Comparison of ENCODE assay signal across 8 cellular contexts in genomic region chr6:42746452-42747400, GRCh38. TPM values are rescaled to one million over a fixed set of nuclear protein-coding genes. Genes with fewer than 3 reads are reported as not detected.
DNase-seq lines count a peak whose midpoint lies in the region; ATAC-seq and TF ChIP-seq lines count a peak whose summit lies in the region.

No MANE protein-coding gene starts in this region.

- peak overlapping the region; percentile 100 for H3K4me3 Mint-ChIP-seq in glutamatergic neuron (ENCODE audit: unreplicated experiment)

- TF ChIP-seq CTCF in HEK293 (tag by site-specific recombination; IDR thresholded peaks at IDR 0.05) = no peak
- TF ChIP-seq CTCF in glutamatergic neuron (IDR thresholded peaks at IDR 0.05; ENCODE audit: partially characterized antibody, unreplicated experiment) = no peak
- TF ChIP-seq CTCF in omental fat pad (IDR thresholded peaks at IDR 0.05) = no peak

- peaks cover 10% of the 10 kb centered on the region for H3K27me3 Mint-ChIP-seq in glutamatergic neuron (ENCODE audit: unreplicated experiment)

- H3K36me3 Mint-ChIP-seq in activated naive CD4-positive, alpha-beta T cell treated with anti-CD3 and anti-CD28 coated beads, Interleukin-2, amount 50 U/mL, for 72 hours = peaks cover 26% of the 10 kb centered on the region in 2 donors
- H3K36me3 Mint-ChIP-seq in glutamatergic neuron (ENCODE audit: unreplicated experiment) = no peaks in the 10 kb centered on the region

- POLR2A ChIA-PET in HEK293 (lab: Yijun Ruan, JAX) = interaction anchor here (0.5 to 9.3 kb wide), 47 partner anchors 9 to 1039 kb away, joined by 3 to 316 read pairs (median 4); partner anchors contain the start of genes BICRAL, C6orf132, CNPY3 and CUL7

- H3K36me3 ChIP-seq in HEK293 (ENCODE audit: control insufficient read depth in 2 of 2, insufficient read depth in 1 of 2, low read length in 2 of 2) = peaks cover 0 to 5% of the 10 kb centered on the region in 2 experiments; a peak in 1 of 3 replicates

- H3K4me1 Mint-ChIP-seq in glutamatergic neuron (ENCODE audit: low read depth, unreplicated experiment) = peaks cover 11% of the 10 kb centered on the region

- H3K9me3 Mint-ChIP-seq in activated naive CD4-positive, alpha-beta T cell treated with anti-CD3 and anti-CD28 coated beads, Interleukin-2, amount 50 U/mL, for 72 hours = peaks cover 0 to 7% of the 10 kb centered on the region in 2 donors
- peaks cover 8% of the 10 kb centered on the region for H3K9me3 Mint-ChIP-seq in glutamatergic neuron (ENCODE audit: unreplicated experiment)

- H3K4me3 ChIP-seq in HEK293 (ENCODE audit: low read depth, low read length) = peak overlapping the region; percentile 75

- H3K27ac Mint-ChIP-seq in activated naive CD4-positive, alpha-beta T cell treated with anti-CD3 and anti-CD28 coated beads, Interleukin-2, amount 50 U/mL, for 72 hours = peak overlapping the region; percentile 90 to 97
- peak overlapping the region; percentile 100 for H3K27ac Mint-ChIP-seq in glutamatergic neuron (ENCODE audit: unreplicated experiment)

- ATAC-seq in SK-N-SH treated with all-trans-retinoic acid at 6 μM for 48 hours = peak; percentile 75
- peak; percentile 60 to 76 for ATAC-seq in activated naive CD4-positive, alpha-beta T cell treated with anti-CD3 and anti-CD28 coated beads, Interleukin-2, amount 50 U/mL, for 72 hours
- ATAC-seq in omental fat pad (ENCODE audit: low FRiP score) = peak; percentile 69

- peaks cover 26% of the 10 kb centered on the region for H3K4me1 ChIP-seq in HEK293 (ENCODE audit: control insufficient read depth, insufficient read depth, low read length)

- no peaks in the 10 kb centered on the region for H3K9me3 ChIP-seq in HEK293 (ENCODE audit: control insufficient read depth, insufficient read depth, low read depth, low read length)

- CTCF ChIA-PET in HEK293 (lab: Yijun Ruan, JAX) = interaction anchor here (0.7 to 2.9 kb wide), 3 partner anchors 85 to 265 kb away, joined by 3 to 11 read pairs (median 5); no protein-coding TSS in a partner anchor

- H3K27ac ChIP-seq in HEK293 (ENCODE audit: extremely low read depth, low read depth, low read length) (peak overlapping the region; percentile 93), temporal lobe (ENCODE audit: low read depth, low read length) (peak overlapping the region; percentile 91)

- DNase-seq in GF-D8 (lab: John Stamatoyannopoulos, UW) (peak; percentile 81), MV-4-11 (lab: John Stamatoyannopoulos, UW) (peak; percentile 51), glutamatergic neuron (peak; percentile 92), omental fat pad (ENCODE audit: low spot score) (no peak)
- DNase-seq in activated naive CD4-positive, alpha-beta T cell treated with anti-CD3 and anti-CD28 coated beads, Interleukin-2, amount 50 U/mL, for 72 hours (ENCODE audit: low spot score in 2 of 2) = peak; percentile 79 to 82

TF ChIP-seq in HEK293, 187 proteins besides CTCF, POLR2A, EP300 and RAD21 (continues in another document):
- TF ChIP-seq ZNF76 (tag by site-specific recombination; IDR thresholded peaks at IDR 0.05; ENCODE audit: borderline replicate concordance, low read depth) = no peak; the same call in 1 of the 2 replicates
- peak; percentile 84 for TF ChIP-seq ZSCAN30 (tag by site-specific recombination; IDR thresholded peaks at IDR 0.05)
- TF ChIP-seq RBAK (tag by site-specific recombination; IDR thresholded peaks at IDR 0.05) = no peak
- TF ChIP-seq ZNF664 (tag by site-specific recombination; IDR thresholded peaks at IDR 0.05) = no peak
- no peak for TF ChIP-seq ZNF248 (tag by site-specific recombination; IDR thresholded peaks at IDR 0.05)
- TF ChIP-seq SP2 (tag by site-specific recombination; IDR thresholded peaks at IDR 0.05) = peak; percentile 96
- no peak for TF ChIP-seq ZNF843 (tag by site-specific recombination; IDR thresholded peaks at IDR 0.05)
- no peak for TF ChIP-seq ZNF560 (tag by site-specific recombination; IDR thresholded peaks at IDR 0.05; ENCODE audit: borderline replicate concordance)
- TF ChIP-seq GLI2 (tag by site-specific recombination; IDR thresholded peaks at IDR 0.05; ENCODE audit: borderline replicate concordance, low read depth) = no peak
- TF ChIP-seq, protein P1, sequence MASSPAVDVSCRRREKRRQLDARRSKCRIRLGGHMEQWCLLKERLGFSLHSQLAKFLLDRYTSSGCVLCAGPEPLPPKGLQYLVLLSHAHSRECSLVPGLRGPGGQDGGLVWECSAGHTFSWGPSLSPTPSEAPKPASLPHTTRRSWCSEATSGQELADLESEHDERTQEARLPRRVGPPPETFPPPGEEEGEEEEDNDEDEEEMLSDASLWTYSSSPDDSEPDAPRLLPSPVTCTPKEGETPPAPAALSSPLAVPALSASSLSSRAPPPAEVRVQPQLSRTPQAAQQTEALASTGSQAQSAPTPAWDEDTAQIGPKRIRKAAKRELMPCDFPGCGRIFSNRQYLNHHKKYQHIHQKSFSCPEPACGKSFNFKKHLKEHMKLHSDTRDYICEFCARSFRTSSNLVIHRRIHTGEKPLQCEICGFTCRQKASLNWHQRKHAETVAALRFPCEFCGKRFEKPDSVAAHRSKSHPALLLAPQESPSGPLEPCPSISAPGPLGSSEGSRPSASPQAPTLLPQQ (tag by site-specific recombination; IDR thresholded peaks at IDR 0.05) = peak; percentile 51; the same call in 1 of the 2 replicates
- TF ChIP-seq, protein P2, sequence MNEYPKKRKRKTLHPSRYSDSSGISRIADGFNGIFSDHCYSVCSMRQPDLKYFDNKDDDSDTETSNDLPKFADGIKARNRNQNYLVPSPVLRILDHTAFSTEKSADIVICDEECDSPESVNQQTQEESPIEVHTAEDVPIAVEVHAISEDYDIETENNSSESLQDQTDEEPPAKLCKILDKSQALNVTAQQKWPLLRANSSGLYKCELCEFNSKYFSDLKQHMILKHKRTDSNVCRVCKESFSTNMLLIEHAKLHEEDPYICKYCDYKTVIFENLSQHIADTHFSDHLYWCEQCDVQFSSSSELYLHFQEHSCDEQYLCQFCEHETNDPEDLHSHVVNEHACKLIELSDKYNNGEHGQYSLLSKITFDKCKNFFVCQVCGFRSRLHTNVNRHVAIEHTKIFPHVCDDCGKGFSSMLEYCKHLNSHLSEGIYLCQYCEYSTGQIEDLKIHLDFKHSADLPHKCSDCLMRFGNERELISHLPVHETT (tag by site-specific recombination; IDR thresholded peaks at IDR 0.05) = peak; percentile 34; the same call in 1 of the 2 replicates
- no peak; the same call in 1 of the 2 replicates for TF ChIP-seq YY1 (tag by site-specific recombination; IDR thresholded peaks at IDR 0.05)

TF ChIP-seq in SK-N-SH treated with all-trans-retinoic acid at 6 μM for 48 hours, 23 proteins besides CTCF, POLR2A, EP300 and RAD21:
- TF ChIP-seq GLIS3 (CRISPR knock-in tag; IDR thresholded peaks at IDR 0.05) = 0 out of 2 replicates have a peak, but pooled peaks have one; percentile 47
- TF ChIP-seq, protein P3, sequence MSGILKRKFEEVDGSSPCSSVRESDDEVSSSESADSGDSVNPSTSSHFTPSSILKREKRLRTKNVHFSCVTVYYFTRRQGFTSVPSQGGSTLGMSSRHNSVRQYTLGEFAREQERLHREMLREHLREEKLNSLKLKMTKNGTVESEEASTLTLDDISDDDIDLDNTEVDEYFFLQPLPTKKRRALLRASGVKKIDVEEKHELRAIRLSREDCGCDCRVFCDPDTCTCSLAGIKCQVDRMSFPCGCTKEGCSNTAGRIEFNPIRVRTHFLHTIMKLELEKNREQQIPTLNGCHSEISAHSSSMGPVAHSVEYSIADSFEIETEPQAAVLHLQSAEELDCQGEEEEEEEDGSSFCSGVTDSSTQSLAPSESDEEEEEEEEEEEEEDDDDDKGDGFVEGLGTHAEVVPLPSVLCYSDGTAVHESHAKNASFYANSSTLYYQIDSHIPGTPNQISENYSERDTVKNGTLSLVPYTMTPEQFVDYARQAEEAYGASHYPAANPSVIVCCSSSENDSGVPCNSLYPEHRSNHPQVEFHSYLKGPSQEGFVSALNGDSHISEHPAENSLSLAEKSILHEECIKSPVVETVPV (CRISPR knock-in tag; IDR thresholded peaks at IDR 0.05) = 0 out of 2 replicates have a peak, but pooled peaks have one; percentile 18
- TF ChIP-seq, protein P4, sequence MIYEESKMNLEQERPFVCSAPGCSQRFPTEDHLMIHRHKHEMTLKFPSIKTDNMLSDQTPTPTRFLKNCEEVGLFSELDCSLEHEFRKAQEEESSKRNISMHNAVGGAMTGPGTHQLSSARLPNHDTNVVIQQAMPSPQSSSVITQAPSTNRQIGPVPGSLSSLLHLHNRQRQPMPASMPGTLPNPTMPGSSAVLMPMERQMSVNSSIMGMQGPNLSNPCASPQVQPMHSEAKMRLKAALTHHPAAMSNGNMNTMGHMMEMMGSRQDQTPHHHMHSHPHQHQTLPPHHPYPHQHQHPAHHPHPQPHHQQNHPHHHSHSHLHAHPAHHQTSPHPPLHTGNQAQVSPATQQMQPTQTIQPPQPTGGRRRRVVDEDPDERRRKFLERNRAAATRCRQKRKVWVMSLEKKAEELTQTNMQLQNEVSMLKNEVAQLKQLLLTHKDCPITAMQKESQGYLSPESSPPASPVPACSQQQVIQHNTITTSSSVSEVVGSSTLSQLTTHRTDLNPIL (CRISPR knock-in tag; IDR thresholded peaks at IDR 0.05; ENCODE audit: low read depth) = no peak

RNA-seq across cellular contexts. Expression of gene TBCC, which starts 0.8 kb away (rescaled TPM):
- total RNA-seq in activated naive CD4-positive, alpha-beta T cell treated with anti-CD3 and anti-CD28 coated beads, Interleukin-2, amount 50 U/mL, for 72 hours = 10 to 100 TPM; 14.2 to 19.5 TPM
- 35.2 TPM for total RNA-seq in glutamatergic neuron (ENCODE audit: unreplicated experiment)
- total RNA-seq in omental fat pad = 10 to 100 TPM; 16.4 to 30.7 (median 22.0) TPM
- 42.8 TPM for total RNA-seq in temporal lobe

RNA-seq across cellular contexts. Expression of gene PRPH2, which starts 24.3 kb away (rescaled TPM):
- not detected for total RNA-seq in activated naive CD4-positive, alpha-beta T cell treated with anti-CD3 and anti-CD28 coated beads, Interleukin-2, amount 50 U/mL, for 72 hours
- total RNA-seq in glutamatergic neuron (ENCODE audit: unreplicated experiment) (not detected), omental fat pad (1 to 10 TPM in 1 of 4 donors, under 1 TPM in 3; 0.38 to 1.4 (median 0.54) TPM), temporal lobe (3.4 TPM)

RNA-seq across cellular contexts. Expression of gene BICRAL, which starts 35.1 kb away (rescaled TPM):
- 10 to 100 TPM; 12.4 to 15.0 TPM for total RNA-seq in activated naive CD4-positive, alpha-beta T cell treated with anti-CD3 and anti-CD28 coated beads, Interleukin-2, amount 50 U/mL, for 72 hours
- 11.0 TPM for total RNA-seq in glutamatergic neuron (ENCODE audit: unreplicated experiment)
- 10 to 100 TPM in 3 of 4 donors, 1 to 10 TPM in 1; 7.6 to 18.8 (median 12.9) TPM for total RNA-seq in omental fat pad
- 21.6 TPM for total RNA-seq in temporal lobe
